ENCODE assay signal across 9 cellular contexts in genomic region chr1:22611530-22611947, GRCh38. TPM values are rescaled to one million over a fixed set of nuclear protein-coding genes. Genes with fewer than 3 reads are reported as not detected.
DNase-seq lines count a peak whose midpoint lies in the region; ATAC-seq and TF ChIP-seq lines count a peak whose summit lies in the region.
"Had no signal": no experiment of that assay in that cellular context is flagged by ENCODE, and none has a peak within 500 bp of the region (broad histone marks: within the 10 kb centered on the region; RNA-seq: fewer than 3 reads in every experiment).

No MANE protein-coding gene starts in this region.

- H3K4me2 ChIP-seq in SK-N-SH, result no peak overlapping the region

- no peak overlapping the region for H3K27ac ChIP-seq in SK-N-SH (ENCODE audit: low read depth in 2 of 2, low read length in 1 of 2)

- 70% methylated on average over 7 of the region's 7 CpGs for WGBS in SK-N-SH (ENCODE audit: low lambda C conversion rate)

- TF ChIP-seq EP300 in SK-N-SH (IDR thresholded peaks at IDR 0.05; ENCODE audit: borderline replicate concordance in 1 of 2, low read depth in 1 of 2, low read length in 1 of 2), result no peak

- POLR2A ChIA-PET in SK-N-SH (lab: Yijun Ruan, JAX), result no interaction called here

- H3K36me3 ChIP-seq in SK-N-SH (replicated peaks in 1 of 2; ENCODE audit: control insufficient read depth in 1 of 2, insufficient read depth in 2 of 2, low read length in 1 of 2), result no peaks in the 10 kb centered on the region

- no peak overlapping the region for H2AFZ ChIP-seq in SK-N-SH (ENCODE audit: low read depth)

- TF ChIP-seq CTCF in SK-N-SH (IDR thresholded peaks at IDR 0.05) (no peak), foreskin fibroblast (IDR thresholded peaks at IDR 0.05; ENCODE audit: low read depth, low read length) (no peak)

- TF ChIP-seq RAD21 in SK-N-SH (IDR thresholded peaks at IDR 0.05; ENCODE audit: low read length), result no peak

- H3K9me2 ChIP-seq in SK-N-SH, result no peaks in the 10 kb centered on the region

- H3K4me3 ChIP-seq in SK-N-SH (ENCODE audit: low read depth in 2 of 2, low read length in 1 of 2) (no peak overlapping the region), foreskin fibroblast (ENCODE audit: low read depth in 1 of 2, low read length in 2 of 2) (no peak overlapping the region)

- no peaks in the 10 kb centered on the region for H3K79me2 ChIP-seq in SK-N-SH (ENCODE audit: insufficient read depth)

- H4K20me1 ChIP-seq in SK-N-SH (ENCODE audit: insufficient read depth), result no peaks in the 10 kb centered on the region

- DNase-seq in SIG-M5 treated with dmso at 0.1 percent for 504 hours (lab: John Stamatoyannopoulos, UW; ENCODE audit: unreplicated experiment) (peak; percentile 18), SIG-M5 (lab: John Stamatoyannopoulos, UW) (no peak), SK-N-SH (no peak), foreskin fibroblast (peak; percentile 42 to 77), sciatic nerve (ENCODE audit: low spot score) (no peak), NCI-H69 (lab: John Stamatoyannopoulos, UW) (no peak)
- peak; percentile 23 to 35 for DNase-seq in stimulated activated CD4-positive, alpha-beta T cell treated with anti-CD3 and anti-CD28 coated beads, Interleukin-2, amount 100 ng/mL, for 24 hours

- intact Hi-C loops in sciatic nerve (cut with DNase I), result no loop called here

- no peaks in the 10 kb centered on the region; the same call in 1 of the 2 replicates for H3K27me3 ChIP-seq in SK-N-SH (ENCODE audit: insufficient read depth)

- H3K9me3 ChIP-seq in SK-N-SH, result no peaks in the 10 kb centered on the region

- H3K9ac ChIP-seq in SK-N-SH, result no peak overlapping the region

- CTCF ChIA-PET in SK-N-SH (lab: Yijun Ruan, JAX), result interaction anchor here (2.5 kb wide), 1 partner anchor 84 kb away, joined by 11 read pairs; no protein-coding TSS in a partner anchor

- H3F3A ChIP-seq in SK-N-SH (replicated peaks; ENCODE audit: insufficient read depth), result no peaks in the 10 kb centered on the region

- ATAC-seq in GM21576 (IDR thresholded peaks at IDR 0.05; ENCODE audit: unreplicated experiment), result no peak
- ATAC-seq in sciatic nerve, result no peak

- peaks cover 0 to 4% of the 10 kb centered on the region in 2 experiments; a peak in 1 of 4 replicates for H3K4me1 ChIP-seq in SK-N-SH (ENCODE audit: control insufficient read depth in 1 of 2, insufficient read depth in 2 of 2, low read depth in 1 of 2, low read length in 1 of 2)

TF ChIP-seq in SK-N-SH, 30 proteins besides CTCF, POLR2A, EP300 and RAD21:
- TF ChIP-seq REST (IDR thresholded peaks at IDR 0.05; ENCODE audit: low read depth, low read length) (peak; percentile 98), TEAD4 (IDR thresholded peaks at IDR 0.05; ENCODE audit: borderline replicate concordance, insufficient read depth) (no peak), FOXM1 (IDR thresholded peaks at IDR 0.05; ENCODE audit: low read depth) (no peak), ELF1 (IDR thresholded peaks at IDR 0.05) (no peak), GATA2 (CRISPR knock-in tag; IDR thresholded peaks at IDR 0.05) (no peak)

RNA-seq across cellular contexts. Expression of gene C1QA, which starts 24.9 kb away (rescaled TPM):
- polyA plus RNA-seq in SK-N-SH (2012; rRNA removed), result not detected in 2 replicates
- not detected in 2 replicates for polyA plus RNA-seq in SK-N-SH (2012; cell fraction: cytosol; rRNA removed)
- polyA plus RNA-seq in SK-N-SH (2012; cell fraction: nucleus; rRNA removed), result not detected in 2 replicates
- 109 TPM for total RNA-seq in sciatic nerve
- polyA plus RNA-seq: BJ had no signal

RNA-seq across cellular contexts. Expression of gene C1QC, which starts 31.9 kb away (rescaled TPM):
- not detected in 2 replicates for polyA plus RNA-seq in SK-N-SH (2012; rRNA removed)
- not detected in 2 replicates for polyA plus RNA-seq in SK-N-SH (2012; cell fraction: cytosol; rRNA removed)
- polyA plus RNA-seq in SK-N-SH (2012; cell fraction: nucleus; rRNA removed), result not detected in 2 replicates
- total RNA-seq in sciatic nerve, result 126 TPM
- polyA plus RNA-seq: BJ had no signal

RNA-seq across cellular contexts. Expression of gene C1QB, which starts 41.5 kb away (rescaled TPM):
- not detected in 2 replicates for polyA plus RNA-seq in SK-N-SH (2012; rRNA removed)
- not detected in 2 replicates for polyA plus RNA-seq in SK-N-SH (2012; cell fraction: cytosol; rRNA removed)
- not detected in 2 replicates for polyA plus RNA-seq in SK-N-SH (2012; cell fraction: nucleus; rRNA removed)
- total RNA-seq in sciatic nerve, result 122 TPM
- polyA plus RNA-seq: BJ had no signal

RNA-seq across cellular contexts. Expression of gene EPHA8, which starts 48.2 kb away (rescaled TPM):
- 0.02 and 0.18 TPM in 2 replicates for polyA plus RNA-seq in SK-N-SH (2012; rRNA removed)
- 0.08 and 0.17 TPM in 2 replicates for polyA plus RNA-seq in SK-N-SH (2012; cell fraction: cytosol; rRNA removed)
- 0.13 and 0.38 TPM in 2 replicates for polyA plus RNA-seq in SK-N-SH (2012; cell fraction: nucleus; rRNA removed)
- not detected for total RNA-seq in sciatic nerve
- polyA plus RNA-seq: BJ had no signal

Comparison
In these comparisons a context has a peak if more than half of its experiments do, and no peak if none do; other contexts are left out.
1. DNase-seq: peak in SIG-M5 treated with dmso at 0.1 percent for 504 hours (single experiment), foreskin fibroblast (2 of 2) and stimulated activated CD4-positive, alpha-beta T cell treated with anti-CD3 and anti-CD28 coated beads, Interleukin-2, amount 100 ng/mL, for 24 hours (2 of 2); none in SIG-M5 (single experiment), SK-N-SH (single experiment), sciatic nerve (single experiment) and NCI-H69 (single experiment).